In genomic region chr5:29037716-29038115, GRCh38 we compare ENCODE assay signal across 16 cellular contexts.
DNase-seq lines count a peak whose midpoint lies in the region; ATAC-seq and TF ChIP-seq lines count a peak whose summit lies in the region.
"Had no signal": no experiment of that assay in that cellular context is flagged by ENCODE, and none has a peak within 500 bp of the region (broad histone marks: within the 10 kb centered on the region; RNA-seq: fewer than 3 reads in every experiment).

No MANE protein-coding gene starts in this region.

- DNase-seq in MCF 10A (ENCODE audit: unreplicated experiment) (peak; percentile 55), breast epithelium (ENCODE audit: low spot score in 2 of 2) (no peak), RWPE2 (ENCODE audit: low spot score) (no peak), epithelial cell of esophagus (ENCODE audit: low read depth) (peak; percentile 5), cerebellar nuclear complex (lab: John Stamatoyannopoulos, UW) (no peak)
- DNase-seq: AML-193; Caco-2; CD8-positive, alpha-beta memory T cell; DND-41; GDM1; IMR-90 had no signal

- ATAC-seq in RWPE2 (ENCODE audit: low read depth) (peak; percentile 79), GM18505 (IDR thresholded peaks at IDR 0.05; ENCODE audit: unreplicated experiment) (no peak)
- no peak for ATAC-seq in stimulated activated memory B cell treated with anti-CD40 and anti-IgM and Interleukin-4, amounts not matched to agents 10 μg/mL and 1 μg/mL and 100 μg/mL, for 72 hours
- ATAC-seq: HCT116 had no signal

- no peaks in the 10 kb centered on the region for H3K9me3 Mint-ChIP-seq in MCF 10A (ENCODE audit: unreplicated experiment)
- H3K9me3 Mint-ChIP-seq in stimulated activated memory B cell treated with anti-CD40 and anti-IgM and Interleukin-4, amounts not matched to agents 10 μg/mL and 1 μg/mL and 100 μg/mL, for 72 hours, result peaks cover 5% of the 10 kb centered on the region

- TF ChIP-seq CTCF in MCF 10A (IDR thresholded peaks at IDR 0.05; ENCODE audit: unreplicated experiment), result no peak
- TF ChIP-seq CTCF in breast epithelium (IDR thresholded peaks at IDR 0.05), result no peak
- TF ChIP-seq CTCF in RWPE2 (IDR thresholded peaks at IDR 0.05; ENCODE audit: poor library complexity, severe bottlenecking), result no peak
- no peak for TF ChIP-seq CTCF in epithelial cell of esophagus (IDR thresholded peaks at IDR 0.05; ENCODE audit: insufficient read depth, low read depth, low read length, missing control alignments)

- H3K27me3 Mint-ChIP-seq in MCF 10A (ENCODE audit: insufficient read depth, unreplicated experiment), result no peaks in the 10 kb centered on the region
- no peaks in the 10 kb centered on the region for H3K27me3 Mint-ChIP-seq in stimulated activated memory B cell treated with anti-CD40 and anti-IgM and Interleukin-4, amounts not matched to agents 10 μg/mL and 1 μg/mL and 100 μg/mL, for 72 hours
- H3K27me3 Mint-ChIP-seq: CD8-positive, alpha-beta memory T cell had no signal

- H3K36me3 ChIP-seq in breast epithelium, result no peaks in the 10 kb centered on the region
- H3K36me3 ChIP-seq in RWPE2 (ENCODE audit: low read depth), result no peaks in the 10 kb centered on the region
- H3K36me3 ChIP-seq: BLaER1 had no signal

- H3K4me3 ChIP-seq in breast epithelium (no peak overlapping the region), RWPE2 (ENCODE audit: severe bottlenecking) (no peak overlapping the region), epithelial cell of esophagus (ENCODE audit: low read length) (no peak overlapping the region)
- H3K4me3 ChIP-seq: BLaER1 had no signal

- no peak overlapping the region for H3K4me3 Mint-ChIP-seq in MCF 10A (ENCODE audit: unreplicated experiment)
- H3K4me3 Mint-ChIP-seq in stimulated activated memory B cell treated with anti-CD40 and anti-IgM and Interleukin-4, amounts not matched to agents 10 μg/mL and 1 μg/mL and 100 μg/mL, for 72 hours, result no peak overlapping the region
- H3K4me3 Mint-ChIP-seq: CD8-positive, alpha-beta memory T cell had no signal

- intact Hi-C loops in MCF 10A (cut with micrococcal nuclease), result no loop called here
- intact Hi-C loops in breast epithelium (cut with DNase I; ENCODE audit: low total_unique reads), result no loop called here

- no TSS peak for BruUV-seq in MCF 10A (replicated peaks; lab: Mats Ljungman, UMichigan)

- H3K4me1 Mint-ChIP-seq in MCF 10A (ENCODE audit: insufficient read depth, unreplicated experiment), result peaks cover 11% of the 10 kb centered on the region
- H3K4me1 Mint-ChIP-seq in stimulated activated memory B cell treated with anti-CD40 and anti-IgM and Interleukin-4, amounts not matched to agents 10 μg/mL and 1 μg/mL and 100 μg/mL, for 72 hours, result no peaks in the 10 kb centered on the region
- H3K4me1 Mint-ChIP-seq: CD8-positive, alpha-beta memory T cell had no signal

- H3K27ac ChIP-seq in breast epithelium, result no peak overlapping the region
- no peak overlapping the region for H3K27ac ChIP-seq in RWPE2 (ENCODE audit: poor library complexity, severe bottlenecking)
- H3K27ac ChIP-seq: 22Rv1, BLaER1 had no signal

- TF ChIP-seq POLR2A in breast epithelium (IDR thresholded peaks at IDR 0.05) (no peak), GM18505 (IDR thresholded peaks at IDR 0.05; ENCODE audit: borderline replicate concordance, extremely low read depth, insufficient read depth, insufficient read length) (no peak)

- CTCF ChIA-PET in MCF 10A (lab: Yijun Ruan, JAX), result no interaction called here

- H3K4me1 ChIP-seq in breast epithelium (no peaks in the 10 kb centered on the region), RWPE2 (ENCODE audit: insufficient read depth, poor library complexity, severe bottlenecking) (no peaks in the 10 kb centered on the region)
- H3K4me1 ChIP-seq: BLaER1, Caco-2 had no signal

- H3K27ac Mint-ChIP-seq in MCF 10A (ENCODE audit: low read depth, unreplicated experiment), result no peak overlapping the region
- H3K27ac Mint-ChIP-seq in stimulated activated memory B cell treated with anti-CD40 and anti-IgM and Interleukin-4, amounts not matched to agents 10 μg/mL and 1 μg/mL and 100 μg/mL, for 72 hours, result no peak overlapping the region
- H3K27ac Mint-ChIP-seq: CD8-positive, alpha-beta memory T cell had no signal

- H3K27me3 ChIP-seq in breast epithelium (no peaks in the 10 kb centered on the region), RWPE2 (ENCODE audit: insufficient read depth, poor library complexity, severe bottlenecking) (no peaks in the 10 kb centered on the region)
- H3K27me3 ChIP-seq: BLaER1 had no signal

- POLR2A ChIA-PET in MCF 10A (lab: Yijun Ruan, JAX), result no interaction called here

- no peaks in the 10 kb centered on the region for H3K36me3 Mint-ChIP-seq in MCF 10A (ENCODE audit: insufficient read depth, unreplicated experiment)
- H3K36me3 Mint-ChIP-seq in stimulated activated memory B cell treated with anti-CD40 and anti-IgM and Interleukin-4, amounts not matched to agents 10 μg/mL and 1 μg/mL and 100 μg/mL, for 72 hours, result no peaks in the 10 kb centered on the region
- H3K36me3 Mint-ChIP-seq: CD8-positive, alpha-beta memory T cell had no signal

- H3K9me3 ChIP-seq in breast epithelium, result no peaks in the 10 kb centered on the region
- H3K9me3 ChIP-seq in RWPE2 (ENCODE audit: severe bottlenecking), result no peaks in the 10 kb centered on the region
- H3K9me3 ChIP-seq: BLaER1, Caco-2 had no signal

Comparison
In these comparisons a context has a peak if more than half of its experiments do, and no peak if none do; other contexts are left out.
1. DNase-seq: peak in MCF 10A (single experiment) and epithelial cell of esophagus (single experiment); none in breast epithelium (0 of 2), RWPE2 (single experiment) and cerebellar nuclear complex (0 of 2).